In genomic region chr20:5657873-5658200, GRCh38 we compare ENCODE assay signal across 13 cellular contexts. TPM values are rescaled to one million over a fixed set of nuclear protein-coding genes. Genes with fewer than 3 reads are reported as not detected.
DNase-seq lines count a peak whose midpoint lies in the region; ATAC-seq and TF ChIP-seq lines count a peak whose summit lies in the region.
"Had no signal": no experiment of that assay in that cellular context is flagged by ENCODE, and none has a peak within 500 bp of the region (broad histone marks: within the 10 kb centered on the region; RNA-seq: fewer than 3 reads in every experiment).

No MANE protein-coding gene starts in this region.

- no peaks in the 10 kb centered on the region for H3K36me3 Mint-ChIP-seq in naive B cell

- peak overlapping the region; percentile 24 to 99 (median 94) for H3K27ac Mint-ChIP-seq in naive B cell

- no peak overlapping the region for H3K4me3 ChIP-seq in right atrium auricular region
- no peak overlapping the region for H3K4me3 ChIP-seq in duodenal mucosa (ENCODE audit: low read depth in 1 of 2, low read length in 2 of 2)
- no peak overlapping the region for H3K4me3 ChIP-seq in upper lobe of right lung

- peaks cover 0 to 3% (median 0%) of the 10 kb centered on the region in 7 donors for H3K9me3 Mint-ChIP-seq in naive B cell
- H3K9me3 Mint-ChIP-seq: activated naive CD8-positive, alpha-beta T cell treated with anti-CD3 and anti-CD28 coated beads, Interleukin-2, amount 50 U/mL, for 24 hours had no signal

- H3K4me3 Mint-ChIP-seq in naive B cell: peak overlapping the region in 5 of 8 donors; percentile 23 to 89 (median 53)
- H3K4me3 Mint-ChIP-seq: activated naive CD8-positive, alpha-beta T cell treated with anti-CD3 and anti-CD28 coated beads, Interleukin-2, amount 50 U/mL, for 24 hours had no signal

- no peak for TF ChIP-seq CTCF in right atrium auricular region (IDR thresholded peaks at IDR 0.05)
- TF ChIP-seq CTCF in upper lobe of right lung (IDR thresholded peaks at IDR 0.05): no peak

- H3K27me3 ChIP-seq in right atrium auricular region: no peaks in the 10 kb centered on the region
- H3K27me3 ChIP-seq in duodenal mucosa (ENCODE audit: control insufficient read depth in 1 of 2, insufficient read depth in 2 of 2, low read length in 2 of 2): no peaks in the 10 kb centered on the region
- H3K27me3 ChIP-seq in upper lobe of right lung: no peaks in the 10 kb centered on the region

- intact Hi-C loops in left ventricle myocardium superior (cut with micrococcal nuclease): no loop called here
- intact Hi-C loops in upper lobe of right lung (cut with DNase I): no loop called here

- DNase-seq in right atrium auricular region (ENCODE audit: low spot score) (no peak), left ventricle myocardium superior (no peak), naive B cell (no peak), upper lobe of right lung (no peak), T-helper 9 cell (no peak)
- DNase-seq: activated CD4-positive, alpha-beta T cell treated with anti-CD3 and anti-CD28 coated beads for 1 hour; activated naive CD8-positive, alpha-beta T cell treated with anti-CD3 and anti-CD28 coated beads, Interleukin-2, amount 50 U/mL, for 24 hours; NCI-H2081; stimulated activated CD8-positive, alpha-beta memory T cell treated with anti-CD3 and anti-CD28 coated beads, Interleukin-4, amount 100 ng/mL, for 48 hours had no signal

- H3K27ac ChIP-seq in right atrium auricular region (peak overlapping the region; percentile 60 to 77), duodenal mucosa (ENCODE audit: low read depth, low read length) (peak overlapping the region; percentile 44), upper lobe of right lung (peak overlapping the region; percentile 65)
- H3K27ac ChIP-seq: KMS-11 had no signal

- H3K27me3 Mint-ChIP-seq in naive B cell: no peaks in the 10 kb centered on the region
- H3K27me3 Mint-ChIP-seq: activated naive CD8-positive, alpha-beta T cell treated with anti-CD3 and anti-CD28 coated beads, Interleukin-2, amount 50 U/mL, for 24 hours had no signal

- peak overlapping the region in 1 of 2 donors; percentile 13 for H3K9ac ChIP-seq in duodenal mucosa (ENCODE audit: low read depth in 1 of 2, low read length in 2 of 2)
- H3K9ac ChIP-seq: KMS-11 had no signal

- H3K4me1 ChIP-seq in right atrium auricular region (peaks cover 0 to 35% of the 10 kb centered on the region in 2 donors), duodenal mucosa (ENCODE audit: control insufficient read depth in 1 of 2, insufficient read depth in 2 of 2, low read length in 2 of 2) (peaks cover 12 to 30% of the 10 kb centered on the region in 2 donors), upper lobe of right lung (peaks cover 40% of the 10 kb centered on the region)

- H3K4me1 Mint-ChIP-seq in naive B cell: peaks cover 41 to 86% (median 68%) of the 10 kb centered on the region in 3 donors

- H3K36me3 ChIP-seq in right atrium auricular region (no peaks in the 10 kb centered on the region), duodenal mucosa (ENCODE audit: control insufficient read depth in 1 of 2, insufficient read depth in 2 of 2, low read length in 2 of 2) (no peaks in the 10 kb centered on the region), upper lobe of right lung (no peaks in the 10 kb centered on the region)

- H3K9me3 ChIP-seq in right atrium auricular region: no peaks in the 10 kb centered on the region
- no peaks in the 10 kb centered on the region for H3K9me3 ChIP-seq in duodenal mucosa (ENCODE audit: control insufficient read depth in 1 of 2, low read length in 2 of 2)
- no peaks in the 10 kb centered on the region for H3K9me3 ChIP-seq in upper lobe of right lung

- no peak for ATAC-seq in left ventricle myocardium superior
- no peak for ATAC-seq in naive B cell (ENCODE audit: low read depth in 2 of 2)
- ATAC-seq in upper lobe of right lung: no peak
- ATAC-seq in HG03108 (IDR thresholded peaks at IDR 0.05; ENCODE audit: unreplicated experiment): no peak
- no peak for ATAC-seq in GM18861 (IDR thresholded peaks at IDR 0.05; ENCODE audit: unreplicated experiment)
- ATAC-seq: activated naive CD8-positive, alpha-beta T cell treated with anti-CD3 and anti-CD28 coated beads, Interleukin-2, amount 50 U/mL, for 24 hours had no signal

RNA-seq across cellular contexts. Expression of gene GPCPD1, which starts 47.0 kb away (rescaled TPM):
- total RNA-seq in right atrium auricular region: 10 to 100 TPM; 11.0 to 13.8 TPM
- total RNA-seq in left ventricle myocardium superior: 20.1 TPM
- polyA plus RNA-seq in naive B cell (ENCODE audit: low read depth in 6 of 6): 10 to 100 TPM; 39.5 to 60.5 (median 50.7) TPM
- 104 TPM for total RNA-seq in upper lobe of right lung
